ENCODE assay signal across 10 cellular contexts in the genomic region with DNA sequence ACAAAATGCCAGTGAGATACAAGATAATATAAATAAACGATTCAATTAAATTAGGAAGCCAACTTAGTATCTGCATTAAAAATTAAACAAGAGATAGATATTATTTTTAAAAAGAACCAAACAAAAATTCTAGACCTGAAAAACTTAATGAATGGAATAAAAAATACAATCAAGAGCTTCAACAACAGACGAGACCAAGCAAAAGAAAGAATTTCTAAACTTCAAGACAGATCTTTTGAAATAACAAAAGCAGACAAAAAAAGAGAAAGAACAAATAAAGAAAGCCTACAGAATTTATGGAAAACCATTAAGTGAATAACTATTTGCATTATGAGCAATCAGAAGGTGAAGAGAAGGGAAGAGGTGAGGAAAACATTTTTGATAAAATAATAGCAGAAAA.
"Had no signal": no experiment of that assay in that cellular context is flagged by ENCODE, and none has a peak within 500 bp of the region (broad histone marks: within the 10 kb centered on the region; RNA-seq: fewer than 3 reads in every experiment).

No MANE protein-coding gene starts in this region.

- H3K9ac ChIP-seq: KMS-11 had no signal

- ATAC-seq: GM23338 had no signal

- H2AFZ ChIP-seq: GM23338 had no signal

- FAIRE-seq: H1, H54 had no signal

- H3K4me2 ChIP-seq: GM23338, KMS-11 had no signal

- H3K27ac ChIP-seq: HL-60, KMS-11 had no signal

- H3K4me3 ChIP-seq: GM23338 had no signal

- DNase-seq: H9, HCEC 1CT, HFFc6, IMR-90, KBM-7 had no signal
